Comparison of ENCODE assay signal across 34 cellular contexts in genomic region chr10:105634283-105634682, GRCh38.
"Had no signal": no experiment of that assay in that cellular context is flagged by ENCODE, and none has a peak within 500 bp of the region (broad histone marks: within the 10 kb centered on the region; RNA-seq: fewer than 3 reads in every experiment).

No MANE protein-coding gene starts in this region.

- FAIRE-seq: astrocyte, TTC549 had no signal

- H3K9me3 ChIP-seq: adrenal gland, body of pancreas, breast epithelium had no signal

- ATAC-seq: activated CD8-positive, alpha-beta T cell treated with anti-CD3 and anti-CD28 coated beads for 36 hours; activated naive CD4-positive, alpha-beta T cell treated with anti-CD3 and anti-CD28 coated beads, Interleukin-2, amount 50 U/mL, for 72 hours; activated T-cell treated with anti-CD3 and anti-CD28 coated beads, Interleukin-2, amount 50 U/mL, for 4 hours; activated T-cell treated with anti-CD3 and anti-CD28 coated beads, Interleukin-2, amount 50 U/mL, for 72 hours; activated T-helper 17 cell treated with anti-CD3 and anti-CD28 coated beads, Interleukin-2, amount 50 U/mL, for 72 hours; body of pancreas had no signal

- H3K27me3 ChIP-seq: adrenal gland, body of pancreas, brain microvascular endothelial cell, breast epithelium had no signal

- H3K4me1 ChIP-seq: adrenal gland, breast epithelium had no signal

- DNase-seq: activated B cell treated with CpG ODN at 0.5 μM for 24 hours; activated CD4-positive, alpha-beta memory T cell treated with anti-CD3 and anti-CD28 coated beads for 36 hours; activated CD4-positive, alpha-beta T cell treated with anti-CD3 and anti-CD28 coated beads for 4 hours; activated CD4-positive, alpha-beta T cell treated with anti-CD3 and anti-CD28 coated beads, Interleukin-2, amount 10 ng/mL, durations not matched to agents 24 days and 14 days; activated CD4-positive, alpha-beta T cell treated with anti-CD3 and anti-CD28 coated beads, Interleukin-2, amount 50 U/mL, for 1 hour; activated CD4-positive, alpha-beta T cell treated with anti-CD3 and anti-CD28 coated beads, Interleukin-2, amount 50 U/mL, for 4 hours; activated CD4-positive, CD25-positive, alpha-beta regulatory T cell treated with anti-CD3 and anti-CD28 coated beads, Interleukin-2, amount 50 U/mL, for 72 hours; activated CD8-positive, alpha-beta memory T cell treated with anti-CD3 and anti-CD28 coated beads, Interleukin-2, amount 50 U/mL, for 4 hours; activated CD8-positive, alpha-beta T cell treated with anti-CD3 and anti-CD28 coated beads for 36 hours; activated effector memory CD4-positive, alpha-beta T cell treated with anti-CD3 and anti-CD28 coated beads, Interleukin-2, amount 50 U/mL, for 16 hours; activated gamma-delta T cell treated with Interleukin-2 at 50 U/mL for 16 hours; activated naive CD4-positive, alpha-beta T cell; activated naive CD4-positive, alpha-beta T cell treated with anti-CD3 and anti-CD28 coated beads for 36 hours; activated naive CD4-positive, alpha-beta T cell treated with anti-CD3 and anti-CD28 coated beads, Interleukin-2, amount 50 U/mL, for 16 hours; activated naive CD8-positive, alpha-beta T cell treated with anti-CD3 and anti-CD28 coated beads for 36 hours; activated T-cell treated with anti-CD3 and anti-CD28 coated beads for 4 hours; activated T-cell treated with anti-CD3 and anti-CD28 coated beads, Interleukin-2, amount 50 U/mL, for 1 hour; activated T-cell treated with anti-CD3 and anti-CD28 coated beads, Interleukin-2, amount 50 U/mL, for 4 hours; activated T-cell treated with anti-CD3 and anti-CD28 coated beads, Interleukin-2, amount 50 U/mL, for 72 hours; adrenal gland; amniotic stem cell; aorta; body of pancreas; brain microvascular endothelial cell; central memory CD4-positive, alpha-beta T cell; T-helper 1 cell; T-helper 2 cell; T-helper 9 cell had no signal

- H3K27ac ChIP-seq: adrenal gland, body of pancreas, brain microvascular endothelial cell, breast epithelium, VCaP had no signal

- H3K4me3 ChIP-seq: adrenal gland, body of pancreas, breast epithelium had no signal

- H3K36me3 ChIP-seq: adrenal gland, brain microvascular endothelial cell, breast epithelium had no signal
